In the genomic region with DNA sequence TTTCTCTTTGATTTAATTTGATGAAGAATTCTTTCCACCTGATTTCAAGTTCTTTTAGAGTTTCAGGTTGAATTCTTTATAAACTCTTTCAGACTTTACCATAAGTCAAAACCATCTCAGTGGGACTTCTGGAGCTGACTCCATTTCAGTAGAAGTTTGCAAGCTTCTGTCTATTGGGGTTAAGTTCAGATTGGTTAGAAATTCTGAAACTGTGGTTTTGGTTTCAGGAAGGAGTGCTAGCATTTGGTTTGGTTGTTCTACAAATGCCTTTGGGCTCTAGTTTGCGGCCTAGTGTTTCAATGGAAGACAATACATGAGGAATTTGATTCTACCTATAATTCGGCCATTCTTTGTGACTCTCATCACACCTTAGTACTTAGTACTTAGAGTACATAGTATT, we compare ENCODE assay signal across 15 cellular contexts.
DNase-seq lines count a peak whose midpoint lies in the region; ATAC-seq and TF ChIP-seq lines count a peak whose summit lies in the region.
"Had no signal": no experiment of that assay in that cellular context is flagged by ENCODE, and none has a peak within 500 bp of the region (broad histone marks: within the 10 kb centered on the region; RNA-seq: fewer than 3 reads in every experiment).

No MANE protein-coding gene starts in this region.

- TF ChIP-seq CTCF in PC-9 (conservative IDR thresholded peaks at IDR 0.05) = no peak

- H3F3A ChIP-seq in PC-9 (ENCODE audit: insufficient read depth, low read depth) = no peaks in the 10 kb centered on the region

- CTCF ChIA-PET in PC-9 (lab: Charles Lee) = no interaction called here

- H3K4me3 ChIP-seq in PC-9 = no peak overlapping the region

- H3K9me2 ChIP-seq in PC-9 (ENCODE audit: insufficient read depth) = no peaks in the 10 kb centered on the region

- H3K27me3 ChIP-seq in PC-9 (ENCODE audit: insufficient read depth, low read depth) = no peaks in the 10 kb centered on the region

- H4K20me1 ChIP-seq in PC-9 (ENCODE audit: insufficient read depth) = no peaks in the 10 kb centered on the region

- H3K4me2 ChIP-seq in PC-9 = no peak overlapping the region

- intact Hi-C loops in PC-9 (cut with micrococcal nuclease; ENCODE audit: unreplicated experiment) = no loop called here

- H2AFZ ChIP-seq in PC-9 = 0 out of 2 replicates have a peak overlapping the region, but pooled peaks have one; percentile 5

- ATAC-seq in GM18909 (IDR thresholded peaks at IDR 0.05; ENCODE audit: poor library complexity, unreplicated experiment) (peak; percentile 77), GM21619 (IDR thresholded peaks at IDR 0.05; ENCODE audit: unreplicated experiment) (peak; percentile 73), HG03095 (IDR thresholded peaks at IDR 0.05; ENCODE audit: unreplicated experiment) (peak; percentile 79)
- ATAC-seq: sciatic nerve had no signal

- DNase-seq in PC-9 = no peak
- DNase-seq in GOT3 (lab: John Stamatoyannopoulos, UW) = no peak
- DNase-seq in inferior parietal cortex (ENCODE audit: extremely low spot score) = no peak
- no peak for DNase-seq in NCI-H226
- DNase-seq: EL, hippocampal formation, KG1, NCI-H2107, WERI-Rb-1 had no signal

- no TSS peak for BruUV-seq in PC-9 (replicated peaks; lab: Mats Ljungman, UMichigan)

- no peaks in the 10 kb centered on the region for H3K4me1 ChIP-seq in PC-9 (replicated peaks; ENCODE audit: insufficient read depth)

- no peak overlapping the region for H3K27ac ChIP-seq in PC-9
- H3K27ac ChIP-seq: C4-2B, epithelial cell of prostate, WERI-Rb-1 had no signal

- POLR2A ChIA-PET in PC-9 (lab: Charles Lee; ENCODE audit: unreplicated experiment) = no interaction called here

- no peaks in the 10 kb centered on the region for H3K36me3 ChIP-seq in PC-9 (ENCODE audit: low read depth)
- H3K36me3 ChIP-seq: WERI-Rb-1 had no signal

- H3K79me2 ChIP-seq in PC-9 (ENCODE audit: low read depth) = no peaks in the 10 kb centered on the region

- H3K9me3 ChIP-seq in PC-9 (ENCODE audit: insufficient read depth, low read depth) = no peaks in the 10 kb centered on the region
